ENCODE assay signal across 1 cellular context in genomic region chr14:21267886-21268611, GRCh38.
TF ChIP-seq lines count a peak whose summit lies in the region.

No MANE protein-coding gene starts in this region.

TF ChIP-seq in GM12878, 131 proteins besides CTCF, POLR2A, EP300 and RAD21 (continued from another document):
- 0 out of 2 replicates have a peak, but pooled peaks have one; percentile 42 for TF ChIP-seq MLLT1 (IDR thresholded peaks at IDR 0.05)
- TF ChIP-seq NKRF (conservative IDR thresholded peaks at IDR 0.05): 0 out of 2 replicates have a peak, but pooled peaks have one; percentile 12
- TF ChIP-seq PBX3 (IDR thresholded peaks at IDR 0.05; ENCODE audit: insufficient replicate concordance, low read depth, low read length): no peak
- no peak for TF ChIP-seq NRF1 (conservative IDR thresholded peaks at IDR 0.05; ENCODE audit: low read depth, low read length)
- peak; percentile 54; the same call in 1 of the 2 replicates for TF ChIP-seq ATF2 (IDR thresholded peaks at IDR 0.05; ENCODE audit: low read length)
- TF ChIP-seq POU2F2 (IDR thresholded peaks at IDR 0.05; ENCODE audit: borderline replicate concordance, low read depth, low read length): no peak
- no peak for TF ChIP-seq PML (IDR thresholded peaks at IDR 0.05; ENCODE audit: low read length)
